In genomic region chr9:114223564-114224246, GRCh38 we compare ENCODE assay signal across 14 cellular contexts.
DNase-seq lines count a peak whose midpoint lies in the region; ATAC-seq and TF ChIP-seq lines count a peak whose summit lies in the region.
"Had no signal": no experiment of that assay in that cellular context is flagged by ENCODE, and none has a peak within 500 bp of the region (broad histone marks: within the 10 kb centered on the region; RNA-seq: fewer than 3 reads in every experiment).

No MANE protein-coding gene starts in this region.

- peak overlapping the region; percentile 37 for H3K27ac Mint-ChIP-seq in activated naive CD4-positive, alpha-beta T cell treated with anti-CD3 and anti-CD28 coated beads, Interleukin-2, amount 10 ng/mL, durations not matched to agents 7 days and 5 days
- no peak overlapping the region for H3K27ac Mint-ChIP-seq in activated CD8-positive, alpha-beta T cell treated with anti-CD3 and anti-CD28 coated beads for 36 hours
- H3K27ac Mint-ChIP-seq: B cell; dendritic cell treated with granulocyte-macrophage colony-stimulating factor and Interleukin-4, amounts not matched to agents 40 ng/mL and 50 ng/mL, for 4 days; T-helper 1 cell treated with Interleukin-12 subunit alpha and Interleukin-12 subunit beta and Interleukin-4 antibody, amounts not matched to agents 30 μg/mL and 1 μg/mL, for 36 hours had no signal

- DNase-seq in activated naive CD4-positive, alpha-beta T cell treated with anti-CD3 and anti-CD28 coated beads, Interleukin-2, amount 10 ng/mL, durations not matched to agents 7 days and 5 days = no peak
- DNase-seq in activated naive CD4-positive, alpha-beta T cell treated with anti-CD3 and anti-CD28 coated beads, Interleukin-2, amount 50 U/mL, for 16 hours = no peak
- DNase-seq in SW 1271 (lab: John Stamatoyannopoulos, UW) (peak; percentile 67 to 84), fibroblast of the aortic adventitia (ENCODE audit: low read depth) (peak; percentile 44), head of caudate nucleus (no peak), hippocampal formation (lab: John Stamatoyannopoulos, UW) (no peak), NCI-H187 treated with DMSO at 0.1 percent for 48 hours (lab: John Stamatoyannopoulos, UW) (no peak)
- DNase-seq in activated CD8-positive, alpha-beta T cell treated with anti-CD3 and anti-CD28 coated beads for 36 hours = no peak
- DNase-seq: activated T-cell treated with anti-CD3 and anti-CD28 coated beads, Interleukin-2, amount 50 U/mL, for 1 hour; left cardiac atrium had no signal

- H3K4me3 Mint-ChIP-seq in activated naive CD4-positive, alpha-beta T cell treated with anti-CD3 and anti-CD28 coated beads, Interleukin-2, amount 10 ng/mL, durations not matched to agents 7 days and 5 days = no peak overlapping the region
- H3K4me3 Mint-ChIP-seq in activated CD8-positive, alpha-beta T cell treated with anti-CD3 and anti-CD28 coated beads for 36 hours = no peak overlapping the region
- H3K4me3 Mint-ChIP-seq: B cell; dendritic cell treated with granulocyte-macrophage colony-stimulating factor and Interleukin-4, amounts not matched to agents 40 ng/mL and 50 ng/mL, for 4 days; T-helper 1 cell treated with Interleukin-12 subunit alpha and Interleukin-12 subunit beta and Interleukin-4 antibody, amounts not matched to agents 30 μg/mL and 1 μg/mL, for 36 hours had no signal

- H3K36me3 Mint-ChIP-seq in activated naive CD4-positive, alpha-beta T cell treated with anti-CD3 and anti-CD28 coated beads, Interleukin-2, amount 10 ng/mL, durations not matched to agents 7 days and 5 days = no peaks in the 10 kb centered on the region
- H3K36me3 Mint-ChIP-seq in activated CD8-positive, alpha-beta T cell treated with anti-CD3 and anti-CD28 coated beads for 36 hours (ENCODE audit: low read depth) = no peaks in the 10 kb centered on the region

- no peak for ATAC-seq in activated CD8-positive, alpha-beta T cell treated with anti-CD3 and anti-CD28 coated beads for 36 hours

- peaks cover 9% of the 10 kb centered on the region for H3K27me3 Mint-ChIP-seq in activated naive CD4-positive, alpha-beta T cell treated with anti-CD3 and anti-CD28 coated beads, Interleukin-2, amount 10 ng/mL, durations not matched to agents 7 days and 5 days
- no peaks in the 10 kb centered on the region for H3K27me3 Mint-ChIP-seq in activated CD8-positive, alpha-beta T cell treated with anti-CD3 and anti-CD28 coated beads for 36 hours

- H3K4me1 Mint-ChIP-seq in activated naive CD4-positive, alpha-beta T cell treated with anti-CD3 and anti-CD28 coated beads, Interleukin-2, amount 10 ng/mL, durations not matched to agents 7 days and 5 days = no peaks in the 10 kb centered on the region
- H3K4me1 Mint-ChIP-seq in activated CD8-positive, alpha-beta T cell treated with anti-CD3 and anti-CD28 coated beads for 36 hours (ENCODE audit: low read depth) = no peaks in the 10 kb centered on the region
- H3K4me1 Mint-ChIP-seq: B cell had no signal

- H3K4me3 ChIP-seq in fibroblast of the aortic adventitia (ENCODE audit: low read depth, low read length) = no peak overlapping the region
- H3K4me3 ChIP-seq: skin epidermis had no signal

- no peaks in the 10 kb centered on the region for H3K9me3 Mint-ChIP-seq in activated naive CD4-positive, alpha-beta T cell treated with anti-CD3 and anti-CD28 coated beads, Interleukin-2, amount 10 ng/mL, durations not matched to agents 7 days and 5 days
- no peaks in the 10 kb centered on the region for H3K9me3 Mint-ChIP-seq in activated CD8-positive, alpha-beta T cell treated with anti-CD3 and anti-CD28 coated beads for 36 hours
- H3K9me3 Mint-ChIP-seq: dendritic cell treated with granulocyte-macrophage colony-stimulating factor and Interleukin-4, amounts not matched to agents 40 ng/mL and 50 ng/mL, for 4 days; T-helper 1 cell treated with Interleukin-12 subunit alpha and Interleukin-12 subunit beta and Interleukin-4 antibody, amounts not matched to agents 30 μg/mL and 1 μg/mL, for 36 hours had no signal

- no peak for TF ChIP-seq CTCF in fibroblast of the aortic adventitia (IDR thresholded peaks at IDR 0.05; ENCODE audit: insufficient read depth, low read length)
- no peak for TF ChIP-seq CTCF in activated CD8-positive, alpha-beta T cell treated with anti-CD3 and anti-CD28 coated beads for 36 hours (IDR thresholded peaks at IDR 0.05)

- POLR2A ChIA-PET in activated CD8-positive, alpha-beta T cell treated with anti-CD3 and anti-CD28 coated beads for 36 hours (lab: Charles Lee) = no interaction called here

- CTCF ChIA-PET in activated naive CD4-positive, alpha-beta T cell treated with anti-CD3 and anti-CD28 coated beads, Interleukin-2, amount 10 ng/mL, durations not matched to agents 7 days and 5 days (lab: Charles Lee) = no interaction called here
- CTCF ChIA-PET in activated CD8-positive, alpha-beta T cell treated with anti-CD3 and anti-CD28 coated beads for 36 hours (lab: Charles Lee) = interaction anchor here (0.7 kb wide), 1 partner anchor 141 kb away, joined by 4 read pairs; no protein-coding TSS in a partner anchor

- intact Hi-C loops in head of caudate nucleus (cut with DNase I) = no loop called here
- intact Hi-C loops in activated CD8-positive, alpha-beta T cell treated with anti-CD3 and anti-CD28 coated beads for 36 hours (cut with micrococcal nuclease) = no loop called here

Comparison
In these comparisons a context has a peak if more than half of its experiments do, and no peak if none do; other contexts are left out.
1. DNase-seq: peak in SW 1271 (2 of 2) and fibroblast of the aortic adventitia (single experiment); none in activated naive CD4-positive, alpha-beta T cell treated with anti-CD3 and anti-CD28 coated beads, Interleukin-2, amount 10 ng/mL, durations not matched to agents 7 days and 5 days (single experiment), activated naive CD4-positive, alpha-beta T cell treated with anti-CD3 and anti-CD28 coated beads, Interleukin-2, amount 50 U/mL, for 16 hours (single experiment), head of caudate nucleus (0 of 42), hippocampal formation (0 of 2), NCI-H187 treated with DMSO at 0.1 percent for 48 hours (single experiment) and activated CD8-positive, alpha-beta T cell treated with anti-CD3 and anti-CD28 coated beads for 36 hours (single experiment).